ENCODE assay signal across 1 cellular context in the genomic region with DNA sequence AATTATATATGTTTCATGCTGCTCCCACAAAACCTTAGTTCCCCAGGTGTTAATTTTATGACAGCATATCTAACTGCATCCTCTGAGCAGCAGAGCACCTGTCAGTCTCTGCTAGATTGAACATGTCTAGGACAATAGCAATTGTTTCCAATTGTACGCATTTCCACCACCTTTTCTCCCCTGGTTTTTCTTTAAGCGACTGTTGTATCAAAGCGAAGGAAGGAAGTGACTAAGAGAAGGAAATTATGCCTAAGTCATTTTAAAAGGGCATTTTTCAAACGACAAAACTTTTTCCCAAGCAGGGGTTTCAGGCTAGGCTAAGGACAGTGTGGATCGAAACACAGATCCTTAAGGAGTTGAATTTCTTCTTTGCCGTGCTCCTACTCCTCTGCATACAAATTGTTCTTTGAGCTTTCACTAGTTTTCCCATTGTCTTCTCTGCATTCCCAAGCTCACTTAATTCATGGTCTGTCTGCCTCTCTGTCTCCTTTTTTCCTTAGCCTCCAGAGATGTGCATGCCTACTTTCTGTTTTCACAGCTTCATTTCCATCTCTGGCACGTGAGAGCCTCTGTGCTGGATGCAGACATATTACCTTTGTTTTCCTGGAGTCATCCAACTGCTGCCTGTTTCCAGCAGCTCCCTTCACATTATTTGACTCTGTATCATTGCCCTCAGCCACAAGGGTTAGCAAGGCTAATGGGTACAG.
TF ChIP-seq lines count a peak whose summit lies in the region.

No MANE protein-coding gene starts in this region.

TF ChIP-seq in SK-N-SH treated with all-trans-retinoic acid at 6 μM for 48 hours, 23 proteins besides CTCF, POLR2A, EP300 and RAD21 (continued from another document):
- no peak for TF ChIP-seq TCF4 (CRISPR knock-in tag; IDR thresholded peaks at IDR 0.05; ENCODE audit: borderline replicate concordance)
- TF ChIP-seq GLIS3 (CRISPR knock-in tag; IDR thresholded peaks at IDR 0.05): no peak
- no peak for TF ChIP-seq ESRRG (CRISPR knock-in tag; IDR thresholded peaks at IDR 0.05)
- TF ChIP-seq ZC3H10 (CRISPR knock-in tag; IDR thresholded peaks at IDR 0.05): no peak
- no peak for TF ChIP-seq ISL1 (CRISPR knock-in tag; IDR thresholded peaks at IDR 0.05)
- no peak for TF ChIP-seq ARNTL (CRISPR knock-in tag; IDR thresholded peaks at IDR 0.05; ENCODE audit: borderline replicate concordance, low read depth)
- TF ChIP-seq, protein P1, sequence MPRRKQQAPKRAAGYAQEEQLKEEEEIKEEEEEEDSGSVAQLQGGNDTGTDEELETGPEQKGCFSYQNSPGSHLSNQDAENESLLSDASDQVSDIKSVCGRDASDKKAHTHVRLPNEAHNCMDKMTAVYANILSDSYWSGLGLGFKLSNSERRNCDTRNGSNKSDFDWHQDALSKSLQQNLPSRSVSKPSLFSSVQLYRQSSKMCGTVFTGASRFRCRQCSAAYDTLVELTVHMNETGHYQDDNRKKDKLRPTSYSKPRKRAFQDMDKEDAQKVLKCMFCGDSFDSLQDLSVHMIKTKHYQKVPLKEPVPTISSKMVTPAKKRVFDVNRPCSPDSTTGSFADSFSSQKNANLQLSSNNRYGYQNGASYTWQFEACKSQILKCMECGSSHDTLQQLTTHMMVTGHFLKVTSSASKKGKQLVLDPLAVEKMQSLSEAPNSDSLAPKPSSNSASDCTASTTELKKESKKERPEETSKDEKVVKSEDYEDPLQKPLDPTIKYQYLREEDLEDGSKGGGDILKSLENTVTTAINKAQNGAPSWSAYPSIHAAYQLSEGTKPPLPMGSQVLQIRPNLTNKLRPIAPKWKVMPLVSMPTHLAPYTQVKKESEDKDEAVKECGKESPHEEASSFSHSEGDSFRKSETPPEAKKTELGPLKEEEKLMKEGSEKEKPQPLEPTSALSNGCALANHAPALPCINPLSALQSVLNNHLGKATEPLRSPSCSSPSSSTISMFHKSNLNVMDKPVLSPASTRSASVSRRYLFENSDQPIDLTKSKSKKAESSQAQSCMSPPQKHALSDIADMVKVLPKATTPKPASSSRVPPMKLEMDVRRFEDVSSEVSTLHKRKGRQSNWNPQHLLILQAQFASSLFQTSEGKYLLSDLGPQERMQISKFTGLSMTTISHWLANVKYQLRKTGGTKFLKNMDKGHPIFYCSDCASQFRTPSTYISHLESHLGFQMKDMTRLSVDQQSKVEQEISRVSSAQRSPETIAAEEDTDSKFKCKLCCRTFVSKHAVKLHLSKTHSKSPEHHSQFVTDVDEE (CRISPR knock-in tag; IDR thresholded peaks at IDR 0.05): no peak
- no peak for TF ChIP-seq CSDC2 (CRISPR knock-in tag; IDR thresholded peaks at IDR 0.05)
- TF ChIP-seq, protein P2, sequence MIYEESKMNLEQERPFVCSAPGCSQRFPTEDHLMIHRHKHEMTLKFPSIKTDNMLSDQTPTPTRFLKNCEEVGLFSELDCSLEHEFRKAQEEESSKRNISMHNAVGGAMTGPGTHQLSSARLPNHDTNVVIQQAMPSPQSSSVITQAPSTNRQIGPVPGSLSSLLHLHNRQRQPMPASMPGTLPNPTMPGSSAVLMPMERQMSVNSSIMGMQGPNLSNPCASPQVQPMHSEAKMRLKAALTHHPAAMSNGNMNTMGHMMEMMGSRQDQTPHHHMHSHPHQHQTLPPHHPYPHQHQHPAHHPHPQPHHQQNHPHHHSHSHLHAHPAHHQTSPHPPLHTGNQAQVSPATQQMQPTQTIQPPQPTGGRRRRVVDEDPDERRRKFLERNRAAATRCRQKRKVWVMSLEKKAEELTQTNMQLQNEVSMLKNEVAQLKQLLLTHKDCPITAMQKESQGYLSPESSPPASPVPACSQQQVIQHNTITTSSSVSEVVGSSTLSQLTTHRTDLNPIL (CRISPR knock-in tag; IDR thresholded peaks at IDR 0.05; ENCODE audit: low read depth): no peak
- TF ChIP-seq ZNF70 (CRISPR knock-in tag; IDR thresholded peaks at IDR 0.05): no peak
- TF ChIP-seq ZNF8 (CRISPR knock-in tag; IDR thresholded peaks at IDR 0.05): no peak
